Comparison of ENCODE assay signal across 18 cellular contexts in genomic region chr12:79618848-79619404, GRCh38.
DNase-seq lines count a peak whose midpoint lies in the region; ATAC-seq lines count a peak whose summit lies in the region.
"Had no signal": no experiment of that assay in that cellular context is flagged by ENCODE, and none has a peak within 500 bp of the region (broad histone marks: within the 10 kb centered on the region; RNA-seq: fewer than 3 reads in every experiment).

No MANE protein-coding gene starts in this region.

- no peak for ATAC-seq in HG03457 (IDR thresholded peaks at IDR 0.05; ENCODE audit: unreplicated experiment)

- DNase-seq in AG08395 (ENCODE audit: low spot score) (peak; percentile 37), HK-2 (ENCODE audit: unreplicated experiment) (peak; percentile 41), amniotic epithelial cell (ENCODE audit: low read depth) (peak; percentile 86), glomerular visceral epithelial cell (ENCODE audit: extremely low spot score) (peak; percentile 59), OCI-M2 (lab: John Stamatoyannopoulos, UW; ENCODE audit: unreplicated experiment) (no peak), NCI-H345 treated with DMSO at 0.1 percent for 48 hours (lab: John Stamatoyannopoulos, UW; ENCODE audit: unreplicated experiment) (no peak), COLO668 (lab: John Stamatoyannopoulos, UW; ENCODE audit: unreplicated experiment) (no peak)
- DNase-seq: activated effector memory CD4-positive, alpha-beta T cell treated with Interleukin-2 at 50 U/mL for 16 hours; aorta; DMS 273 treated with DMSO at 0.1 percent for 48 hours; dorsolateral prefrontal cortex; mesendoderm; NCI-H1436; NCI-H2227 treated with DMSO at 0.1 percent for 48 hours; sigmoid colon; stimulated activated CD4-positive, alpha-beta T cell treated with anti-CD3 and anti-CD28 coated beads, Interleukin-4, amount 100 ng/mL, for 4 hours; transverse colon had no signal

Comparison
In these comparisons a context has a peak if more than half of its experiments do, and no peak if none do; other contexts are left out.
1. DNase-seq: peak in AG08395 (single experiment), HK-2 (single experiment), amniotic epithelial cell (single experiment) and glomerular visceral epithelial cell (single experiment); none in OCI-M2 (single experiment), NCI-H345 treated with DMSO at 0.1 percent for 48 hours (single experiment) and COLO668 (single experiment).